ENCODE assay signal across 17 cellular contexts in genomic region chr1:216032284-216032683, GRCh38.
"Had no signal": no experiment of that assay in that cellular context is flagged by ENCODE, and none has a peak within 500 bp of the region (broad histone marks: within the 10 kb centered on the region; RNA-seq: fewer than 3 reads in every experiment).

No MANE protein-coding gene starts in this region.

- H3K27me3 ChIP-seq: brain microvascular endothelial cell, tibial artery, uterus had no signal

- H3K36me3 ChIP-seq: brain microvascular endothelial cell, lower lobe of right lung, tibial artery, uterus had no signal

- DNase-seq: activated effector memory CD4-positive, alpha-beta T cell treated with anti-CD3 and anti-CD28 coated beads, Interleukin-2, amount 50 U/mL, for 16 hours; activated T-cell treated with anti-CD3 and anti-CD28 coated beads, Interleukin-2, amount 50 U/mL, for 24 hours; amniotic stem cell; brain microvascular endothelial cell; cerebellar nuclear complex; endodermal cell; erythroblast; hippocampal formation; left cardiac atrium; lower lobe of right lung; naive B cell; right cardiac atrium; small intestine; tibial artery; uterus had no signal

- H3K36me3 Mint-ChIP-seq: activated naive CD4-positive, alpha-beta T cell treated with anti-CD3 and anti-CD28 coated beads, Interleukin-2, amount 50 U/mL, for 72 hours; naive B cell had no signal

- ATAC-seq: activated naive CD4-positive, alpha-beta T cell treated with anti-CD3 and anti-CD28 coated beads, Interleukin-2, amount 50 U/mL, for 72 hours; left cardiac atrium; lower lobe of right lung; right cardiac atrium had no signal

- H3K4me3 ChIP-seq: lower lobe of right lung, tibial artery, uterus had no signal

- H3K4me1 Mint-ChIP-seq: naive B cell had no signal

- H3K9me3 Mint-ChIP-seq: dendritic cell treated with granulocyte-macrophage colony-stimulating factor and Interleukin-4, amounts not matched to agents 40 ng/mL and 50 ng/mL, for 4 days; endodermal cell had no signal

- H3K4me3 Mint-ChIP-seq: activated T-cell treated with anti-CD3 and anti-CD28 coated beads, Interleukin-2, amount 50 U/mL, for 24 hours; dendritic cell treated with granulocyte-macrophage colony-stimulating factor and Interleukin-4, amounts not matched to agents 40 ng/mL and 50 ng/mL, for 4 days; endodermal cell; naive B cell had no signal

- H3K27me3 Mint-ChIP-seq: activated T-cell treated with anti-CD3 and anti-CD28 coated beads, Interleukin-2, amount 50 U/mL, for 24 hours; dendritic cell treated with granulocyte-macrophage colony-stimulating factor and Interleukin-4, amounts not matched to agents 40 ng/mL and 50 ng/mL, for 4 days; naive B cell had no signal

- H3K27ac Mint-ChIP-seq: activated naive CD4-positive, alpha-beta T cell treated with anti-CD3 and anti-CD28 coated beads, Interleukin-2, amount 50 U/mL, for 72 hours; activated T-cell treated with anti-CD3 and anti-CD28 coated beads, Interleukin-2, amount 50 U/mL, for 24 hours; dendritic cell treated with granulocyte-macrophage colony-stimulating factor and Interleukin-4, amounts not matched to agents 40 ng/mL and 50 ng/mL, for 4 days; endodermal cell; naive B cell had no signal
